ENCODE assay signal across 38 cellular contexts in the genomic region with DNA sequence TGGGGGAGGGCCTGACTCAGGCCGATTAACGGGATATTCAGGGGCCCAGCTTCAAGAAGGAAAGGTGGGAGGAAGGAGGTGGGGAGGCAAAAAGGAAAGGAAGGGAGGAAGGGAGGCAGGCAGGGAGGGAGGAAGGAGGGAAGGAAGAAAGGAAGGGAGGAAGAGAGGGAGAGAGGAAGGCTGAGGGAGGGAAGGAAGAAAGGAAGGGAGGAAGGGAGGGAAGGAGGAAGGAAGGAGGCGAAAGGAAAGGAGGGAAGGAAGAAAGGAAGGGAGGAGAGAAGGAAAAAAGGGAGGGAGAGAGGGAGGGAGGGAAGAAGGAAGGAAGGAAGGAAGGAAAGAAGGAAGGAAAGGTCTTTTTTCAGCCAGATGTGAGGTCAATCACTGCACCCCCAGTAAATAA.
"Had no signal": no experiment of that assay in that cellular context is flagged by ENCODE, and none has a peak within 500 bp of the region (broad histone marks: within the 10 kb centered on the region; RNA-seq: fewer than 3 reads in every experiment).

No MANE protein-coding gene starts in this region.

- H3K4me3 Mint-ChIP-seq: activated naive CD4-positive, alpha-beta T cell treated with anti-CD3 and anti-CD28 coated beads for 36 hours; activated naive CD4-positive, alpha-beta T cell treated with anti-CD3 and anti-CD28 coated beads, Interleukin-2, amount 10 ng/mL, durations not matched to agents 7 days and 5 days; activated naive CD4-positive, alpha-beta T cell treated with anti-CD3 and anti-CD28 coated beads, Interleukin-2, amount 50 U/mL, for 24 hours; activated naive CD8-positive, alpha-beta T cell; activated naive CD8-positive, alpha-beta T cell treated with anti-CD3 and anti-CD28 coated beads for 36 hours; activated naive CD8-positive, alpha-beta T cell treated with anti-CD3 and anti-CD28 coated beads, Interleukin-2, amount 10 ng/mL, durations not matched to agents 7 days and 5 days; activated naive CD8-positive, alpha-beta T cell treated with anti-CD3 and anti-CD28 coated beads, Interleukin-2, amount 50 U/mL, for 24 hours; activated T-cell treated with anti-CD3 and anti-CD28 coated beads, Interleukin-2, amount 50 U/mL, for 24 hours; activated T-cell treated with anti-CD3 and anti-CD28 coated beads, Interleukin-2, amount 50 U/mL, for 4 hours; activated T-helper 1 cell treated with anti-CD3 and anti-CD28 coated beads, Interleukin-12 subunit alpha, Interleukin-12 subunit beta, Interleukin-2, Interleukin-4 antibody, amounts not matched to agents 30 ng/mL and 10 ng/mL and 1 ng/mL, durations not matched to agents 14 hours and 24 hours and 36 hours; activated T-helper 17 cell treated with anti-CD3 and anti-CD28 coated beads, Interleukin-2, amount 50 U/mL, for 72 hours; brain; central memory CD8-positive, alpha-beta T cell had no signal

- H3K4me3 ChIP-seq: adrenal gland, ascending aorta, body of pancreas, breast epithelium, cardiac muscle cell had no signal

- DNase-seq: activated effector memory CD4-positive, alpha-beta T cell treated with anti-CD3 and anti-CD28 coated beads, Interleukin-2, amount 50 U/mL, for 16 hours; activated effector memory CD4-positive, alpha-beta T cell treated with Interleukin-2 at 50 U/mL for 16 hours; activated gamma-delta T cell; activated gamma-delta T cell treated with Interleukin-2 at 50 U/mL for 16 hours; activated naive CD4-positive, alpha-beta T cell treated with anti-CD3 and anti-CD28 coated beads for 36 hours; activated naive CD4-positive, alpha-beta T cell treated with anti-CD3 and anti-CD28 coated beads, Interleukin-2, amount 10 ng/mL, durations not matched to agents 7 days and 5 days; activated naive CD4-positive, alpha-beta T cell treated with anti-CD3 and anti-CD28 coated beads, Interleukin-2, amount 50 U/mL, for 16 hours; activated naive CD4-positive, alpha-beta T cell treated with Interleukin-2 at 50 U/mL for 16 hours; activated naive CD8-positive, alpha-beta T cell treated with anti-CD3 and anti-CD28 coated beads for 36 hours; activated naive CD8-positive, alpha-beta T cell treated with anti-CD3 and anti-CD28 coated beads, Interleukin-2, amount 10 ng/mL, durations not matched to agents 7 days and 5 days; activated naive CD8-positive, alpha-beta T cell treated with anti-CD3 and anti-CD28 coated beads, Interleukin-2, amount 50 U/mL, for 24 hours; activated T-cell treated with anti-CD3 and anti-CD28 coated beads, Interleukin-2, amount 50 U/mL, for 1 hour; activated T-cell treated with anti-CD3 and anti-CD28 coated beads, Interleukin-2, amount 50 U/mL, for 24 hours; activated T-cell treated with anti-CD3 and anti-CD28 coated beads, Interleukin-2, amount 50 U/mL, for 4 hours; activated T-cell treated with anti-CD3 and anti-CD28 coated beads, Interleukin-2, amount 50 U/mL, for 48 hours; adrenal gland; amniotic stem cell; amygdala; anterior cingulate cortex; aorta; body of pancreas; brain microvascular endothelial cell; caudate nucleus; central memory CD4-positive, alpha-beta T cell; cerebellar nuclear complex had no signal

- H3K9me3 Mint-ChIP-seq: activated naive CD4-positive, alpha-beta T cell treated with anti-CD3 and anti-CD28 coated beads for 36 hours; activated naive CD4-positive, alpha-beta T cell treated with anti-CD3 and anti-CD28 coated beads, Interleukin-2, amount 10 ng/mL, durations not matched to agents 7 days and 5 days; activated naive CD4-positive, alpha-beta T cell treated with anti-CD3 and anti-CD28 coated beads, Interleukin-2, amount 50 U/mL, for 24 hours; activated naive CD4-positive, alpha-beta T cell treated with anti-CD3 and anti-CD28 coated beads, Interleukin-2, amount 50 U/mL, for 72 hours; activated naive CD8-positive, alpha-beta T cell treated with anti-CD3 and anti-CD28 coated beads for 36 hours; activated naive CD8-positive, alpha-beta T cell treated with anti-CD3 and anti-CD28 coated beads, Interleukin-2, amount 10 ng/mL, durations not matched to agents 7 days and 5 days; activated naive CD8-positive, alpha-beta T cell treated with anti-CD3 and anti-CD28 coated beads, Interleukin-2, amount 50 U/mL, for 24 hours; activated T-cell treated with anti-CD3 and anti-CD28 coated beads, Interleukin-2, amount 50 U/mL, for 24 hours; activated T-cell treated with anti-CD3 and anti-CD28 coated beads, Interleukin-2, amount 50 U/mL, for 4 hours; activated T-helper 1 cell treated with anti-CD3 and anti-CD28 coated beads, Interleukin-12 subunit alpha, Interleukin-12 subunit beta, Interleukin-2, Interleukin-4 antibody, amounts not matched to agents 30 ng/mL and 10 ng/mL and 1 ng/mL, durations not matched to agents 14 hours and 24 hours and 36 hours; activated T-helper 17 cell treated with anti-CD3 and anti-CD28 coated beads, Interleukin-2, amount 50 U/mL, for 72 hours; activated T-helper 2 cell treated with anti-CD3 and anti-CD28 coated beads, Interferon-gamma antibody, Interleukin-2, Interleukin-4, amounts not matched to agents 10 μg/mL and 5 μg/mL and 100 μg/mL, durations not matched to agents 14 hours and 24 hours and 36 hours; brain; central memory CD8-positive, alpha-beta T cell had no signal

- H3K27me3 Mint-ChIP-seq: activated naive CD4-positive, alpha-beta T cell treated with anti-CD3 and anti-CD28 coated beads, Interleukin-2, amount 10 ng/mL, durations not matched to agents 7 days and 5 days; activated naive CD4-positive, alpha-beta T cell treated with anti-CD3 and anti-CD28 coated beads, Interleukin-2, amount 50 U/mL, for 24 hours; activated naive CD8-positive, alpha-beta T cell treated with anti-CD3 and anti-CD28 coated beads, Interleukin-2, amount 10 ng/mL, durations not matched to agents 7 days and 5 days had no signal

- H3K4me1 ChIP-seq: adrenal gland, ascending aorta, body of pancreas, breast epithelium had no signal

- FAIRE-seq: astrocyte, bronchial epithelial cell had no signal

- H3K27me3 ChIP-seq: adrenal gland, ascending aorta, body of pancreas, brain microvascular endothelial cell had no signal

- H3K27ac Mint-ChIP-seq: activated naive CD4-positive, alpha-beta T cell treated with anti-CD3 and anti-CD28 coated beads for 36 hours; activated naive CD4-positive, alpha-beta T cell treated with anti-CD3 and anti-CD28 coated beads, Interleukin-2, amount 10 ng/mL, durations not matched to agents 7 days and 5 days; activated naive CD4-positive, alpha-beta T cell treated with anti-CD3 and anti-CD28 coated beads, Interleukin-2, amount 50 U/mL, for 24 hours; activated naive CD4-positive, alpha-beta T cell treated with anti-CD3 and anti-CD28 coated beads, Interleukin-2, amount 50 U/mL, for 72 hours; activated naive CD8-positive, alpha-beta T cell; activated naive CD8-positive, alpha-beta T cell treated with anti-CD3 and anti-CD28 coated beads for 36 hours; activated naive CD8-positive, alpha-beta T cell treated with anti-CD3 and anti-CD28 coated beads, Interleukin-2, amount 10 ng/mL, durations not matched to agents 7 days and 5 days; activated naive CD8-positive, alpha-beta T cell treated with anti-CD3 and anti-CD28 coated beads, Interleukin-2, amount 50 U/mL, for 24 hours; activated T-cell treated with anti-CD3 and anti-CD28 coated beads, Interleukin-2, amount 50 U/mL, for 24 hours; activated T-helper 1 cell treated with anti-CD3 and anti-CD28 coated beads, Interleukin-12 subunit alpha, Interleukin-12 subunit beta, Interleukin-2, Interleukin-4 antibody, amounts not matched to agents 30 ng/mL and 10 ng/mL and 1 ng/mL, durations not matched to agents 14 hours and 24 hours and 36 hours; activated T-helper 17 cell treated with anti-CD3 and anti-CD28 coated beads, Interleukin-2, amount 50 U/mL, for 72 hours; activated T-helper 2 cell treated with anti-CD3 and anti-CD28 coated beads, Interferon-gamma antibody, Interleukin-2, Interleukin-4, amounts not matched to agents 10 μg/mL and 5 μg/mL and 100 μg/mL, durations not matched to agents 14 hours and 24 hours and 36 hours; brain had no signal

- H3K27ac ChIP-seq: adrenal gland, ascending aorta, body of pancreas, brain microvascular endothelial cell, breast epithelium, cardiac muscle cell had no signal

- H3K36me3 Mint-ChIP-seq: activated naive CD4-positive, alpha-beta T cell treated with anti-CD3 and anti-CD28 coated beads, Interleukin-2, amount 10 ng/mL, durations not matched to agents 7 days and 5 days; activated naive CD4-positive, alpha-beta T cell treated with anti-CD3 and anti-CD28 coated beads, Interleukin-2, amount 50 U/mL, for 24 hours; activated naive CD4-positive, alpha-beta T cell treated with anti-CD3 and anti-CD28 coated beads, Interleukin-2, amount 50 U/mL, for 72 hours; activated naive CD8-positive, alpha-beta T cell; activated naive CD8-positive, alpha-beta T cell treated with anti-CD3 and anti-CD28 coated beads for 36 hours; activated naive CD8-positive, alpha-beta T cell treated with anti-CD3 and anti-CD28 coated beads, Interleukin-2, amount 10 ng/mL, durations not matched to agents 7 days and 5 days; brain had no signal

- H3K9me3 ChIP-seq: adrenal gland, ascending aorta, body of pancreas, breast epithelium had no signal

- H3K4me1 Mint-ChIP-seq: activated naive CD4-positive, alpha-beta T cell treated with anti-CD3 and anti-CD28 coated beads, Interleukin-2, amount 10 ng/mL, durations not matched to agents 7 days and 5 days; activated naive CD4-positive, alpha-beta T cell treated with anti-CD3 and anti-CD28 coated beads, Interleukin-2, amount 50 U/mL, for 24 hours; activated naive CD8-positive, alpha-beta T cell treated with anti-CD3 and anti-CD28 coated beads for 36 hours; activated naive CD8-positive, alpha-beta T cell treated with anti-CD3 and anti-CD28 coated beads, Interleukin-2, amount 10 ng/mL, durations not matched to agents 7 days and 5 days; activated naive CD8-positive, alpha-beta T cell treated with anti-CD3 and anti-CD28 coated beads, Interleukin-2, amount 50 U/mL, for 24 hours; activated T-helper 17 cell treated with anti-CD3 and anti-CD28 coated beads, Interleukin-2, amount 50 U/mL, for 72 hours; brain; central memory CD8-positive, alpha-beta T cell had no signal

- H3K36me3 ChIP-seq: adrenal gland, ascending aorta, brain microvascular endothelial cell, breast epithelium, cardiac muscle cell had no signal

- ATAC-seq: activated naive CD4-positive, alpha-beta T cell treated with anti-CD3 and anti-CD28 coated beads, Interleukin-2, amount 50 U/mL, for 72 hours; activated naive CD8-positive, alpha-beta T cell treated with anti-CD3 and anti-CD28 coated beads, Interleukin-2, amount 50 U/mL, for 24 hours; activated T-cell treated with anti-CD3 and anti-CD28 coated beads, Interleukin-2, amount 50 U/mL, for 4 hours; activated T-helper 17 cell treated with anti-CD3 and anti-CD28 coated beads, Interleukin-2, amount 50 U/mL, for 72 hours; body of pancreas had no signal
